In genomic region chr1:35361638-35362037, GRCh38 we compare ENCODE assay signal across 22 cellular contexts.
"Had no signal": no experiment of that assay in that cellular context is flagged by ENCODE, and none has a peak within 500 bp of the region (broad histone marks: within the 10 kb centered on the region; RNA-seq: fewer than 3 reads in every experiment).

No MANE protein-coding gene starts in this region.

- H3K9me3 Mint-ChIP-seq: activated naive CD8-positive, alpha-beta T cell treated with anti-CD3 and anti-CD28 coated beads for 36 hours; activated T-cell treated with anti-CD3 and anti-CD28 coated beads, Interleukin-2, amount 50 U/mL, for 4 hours; natural killer cell; stimulated activated naive B cell treated with anti-CD40 and anti-IgM and Interleukin-4, amounts not matched to agents 10 μg/mL and 1 μg/mL and 100 μg/mL, for 72 hours had no signal

- ATAC-seq: activated T-cell treated with anti-CD3 and anti-CD28 coated beads, Interleukin-2, amount 50 U/mL, for 4 hours; foreskin keratinocyte; natural killer cell; stimulated activated naive B cell treated with anti-CD40 and anti-IgM and Interleukin-4, amounts not matched to agents 10 μg/mL and 1 μg/mL and 100 μg/mL, for 72 hours had no signal

- H3K36me3 ChIP-seq: uterus had no signal

- H2AFZ ChIP-seq: hepatocyte had no signal

- H3K27me3 ChIP-seq: foreskin keratinocyte, hepatocyte, sigmoid colon, uterus had no signal

- DNase-seq: activated CD4-positive, alpha-beta T cell treated with anti-CD3 and anti-CD28 coated beads for 1 hour; activated CD4-positive, alpha-beta T cell treated with anti-CD3 and anti-CD28 coated beads, Interleukin-2, amount 50 U/mL, for 4 hours; activated CD8-positive, alpha-beta memory T cell treated with anti-CD3 and anti-CD28 coated beads, Interleukin-2, amount 50 U/mL, for 48 hours; activated naive CD4-positive, alpha-beta T cell treated with Interleukin-2 at 50 U/mL for 16 hours; activated naive CD8-positive, alpha-beta T cell treated with anti-CD3 and anti-CD28 coated beads for 36 hours; activated T-cell treated with anti-CD3 and anti-CD28 coated beads, Interleukin-2, amount 50 U/mL, for 4 hours; amniotic stem cell; effector CD4-positive, alpha-beta T cell; foreskin keratinocyte; glutamatergic neuron; left ventricle myocardium inferior; midbrain; natural killer cell; sigmoid colon; stimulated activated CD4-positive, alpha-beta T cell treated with anti-CD3 and anti-CD28 coated beads, Interleukin-15, amount 100 ng/mL, for 24 hours; stimulated activated naive B cell treated with anti-CD40 and anti-IgM and Interleukin-4, amounts not matched to agents 10 μg/mL and 1 μg/mL and 100 μg/mL, for 72 hours; trophoblast cell; uterus; WERI-Rb-1 had no signal

- H3K4me3 Mint-ChIP-seq: activated naive CD8-positive, alpha-beta T cell treated with anti-CD3 and anti-CD28 coated beads for 36 hours; activated T-cell treated with anti-CD3 and anti-CD28 coated beads, Interleukin-2, amount 50 U/mL, for 4 hours; natural killer cell; stimulated activated naive B cell treated with anti-CD40 and anti-IgM and Interleukin-4, amounts not matched to agents 10 μg/mL and 1 μg/mL and 100 μg/mL, for 72 hours had no signal

- H3K27ac Mint-ChIP-seq: activated naive CD8-positive, alpha-beta T cell treated with anti-CD3 and anti-CD28 coated beads for 36 hours; natural killer cell; stimulated activated naive B cell treated with anti-CD40 and anti-IgM and Interleukin-4, amounts not matched to agents 10 μg/mL and 1 μg/mL and 100 μg/mL, for 72 hours had no signal

- H3K9me3 ChIP-seq: left ventricle myocardium inferior, sigmoid colon, uterus had no signal

- H3K4me3 ChIP-seq: hepatocyte, left ventricle myocardium inferior, sigmoid colon, smooth muscle cell, uterus had no signal

- H3K27ac ChIP-seq: foreskin keratinocyte, hepatocyte, left ventricle myocardium inferior, sigmoid colon, uterus, WERI-Rb-1 had no signal

- H3K4me1 ChIP-seq: foreskin keratinocyte, uterus had no signal

- H3K4me2 ChIP-seq: hepatocyte, smooth muscle cell had no signal

- FAIRE-seq: bronchial epithelial cell had no signal

- H3K27me3 Mint-ChIP-seq: activated naive CD8-positive, alpha-beta T cell treated with anti-CD3 and anti-CD28 coated beads for 36 hours; stimulated activated naive B cell treated with anti-CD40 and anti-IgM and Interleukin-4, amounts not matched to agents 10 μg/mL and 1 μg/mL and 100 μg/mL, for 72 hours had no signal
